Comparison of ENCODE assay signal across 8 cellular contexts in the genomic region with DNA sequence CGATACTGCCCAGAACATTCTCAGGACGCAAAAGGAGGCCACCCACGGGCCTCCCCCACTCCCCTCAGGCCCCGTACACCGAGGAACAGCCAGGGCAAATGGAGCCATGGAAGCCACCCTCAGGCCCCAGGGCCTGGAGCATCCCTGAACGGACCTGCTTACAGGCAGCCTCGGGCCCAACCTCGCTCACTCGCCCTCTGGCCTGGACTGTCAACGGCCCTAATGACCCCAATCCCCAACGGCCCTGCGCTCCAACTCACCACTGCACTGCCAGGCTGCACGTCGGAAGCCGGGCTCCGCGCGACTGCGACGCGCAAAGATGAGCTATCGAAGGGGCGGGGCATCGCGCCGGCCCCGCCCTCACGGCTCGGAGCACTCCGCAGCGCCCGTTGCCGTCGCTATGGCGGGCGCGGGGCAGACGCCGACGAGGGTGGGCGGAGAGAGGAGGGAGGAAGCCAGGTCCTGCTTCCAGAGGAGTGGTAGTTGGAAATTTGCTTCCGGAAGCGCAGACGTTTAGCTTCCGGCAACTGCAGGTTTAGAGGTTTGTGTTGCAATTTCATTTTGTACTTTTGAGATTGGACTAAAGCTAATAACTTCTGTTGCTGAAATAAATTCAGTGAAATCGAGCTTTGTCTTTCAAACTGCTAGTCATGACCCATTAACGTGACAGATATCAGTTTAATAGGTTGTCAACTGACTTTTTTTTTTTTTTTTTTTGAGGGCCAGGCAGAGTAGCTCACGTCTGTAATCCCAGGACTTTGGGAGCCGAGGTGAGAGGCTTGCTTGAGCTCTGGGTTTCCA. TPM values are rescaled to one million over a fixed set of nuclear protein-coding genes. Genes with fewer than 3 reads are reported as not detected.
A peak's percentile ranks its signal among the peaks of the same experiment; 100 is the strongest.
DNase-seq lines count a peak whose midpoint lies in the region; FAIRE-seq and TF ChIP-seq lines count a peak whose summit lies in the region.

Gene SKIC8, minus strand, starts transcription at position 308 of the 801 bp plus-strand sequence. CDS start 3,923 bp downstream, outside the sequence.

- H3K27me3 ChIP-seq in HAP-1 (ENCODE audit: low read depth): no peaks in the 10 kb centered on the region
- no peaks in the 10 kb centered on the region for H3K27me3 ChIP-seq in MG63
- H3K27me3 ChIP-seq in stomach: peaks cover 0 to 13% (median 7%) of the 10 kb centered on the region in 3 donors

- TF ChIP-seq POLR2A in stomach (IDR thresholded peaks at IDR 0.05): peak in 1 of 4 donors; percentile 78

- intact Hi-C loops in stomach (cut with DNase I; ENCODE audit: low total_unique reads): no loop called here

- H3K4me3 Mint-ChIP-seq in neural crest cell: peak within 1 kb of the TSS; percentile 97

- H3K4me1 ChIP-seq in HAP-1 (peaks cover 23% of the 10 kb centered on the region), stomach (peaks cover 7 to 28% (median 19%) of the 10 kb centered on the region in 4 donors)

- peak within 1 kb of the TSS; percentile 96 for H3K4me3 ChIP-seq in HAP-1
- peak within 1 kb of the TSS; percentile 92 for H3K4me3 ChIP-seq in MG63
- H3K4me3 ChIP-seq in fibroblast of villous mesenchyme (ENCODE audit: low read depth, low read length): peak within 1 kb of the TSS; percentile 100
- peak within 1 kb of the TSS; percentile 72 to 95 (median 86) for H3K4me3 ChIP-seq in stomach

- peaks cover 29% of the 10 kb centered on the region for H3K4me1 Mint-ChIP-seq in neural crest cell

- H3K27ac ChIP-seq in stomach: peak within 1 kb of the TSS; percentile 77 to 90 (median 82)

- H3K36me3 ChIP-seq in HAP-1 (replicated peaks): no peaks in the 10 kb centered on the region; the same call in 1 of the 2 replicates
- H3K36me3 ChIP-seq in MG63: no peaks in the 10 kb centered on the region; the same call in 1 of the 2 replicates
- peaks cover 4 to 14% (median 5%) of the 10 kb centered on the region in 4 donors for H3K36me3 ChIP-seq in stomach

- peak; percentile 93 for FAIRE-seq in G401.6 (lab: Jason Lieb, UNC)

- peak within 1 kb of the TSS; percentile 96 for H3K27ac Mint-ChIP-seq in neural crest cell (ENCODE audit: unreplicated experiment)

- WGBS in stomach, 5 donors: 1% methylated on average over 29 to 49 of the region's 49 CpGs

- peak; percentile 100 for DNase-seq in HAP-1 (ENCODE audit: low spot score in 2 of 2)
- peak; percentile 96 for DNase-seq in MG63
- DNase-seq in SIG-M5 (lab: John Stamatoyannopoulos, UW): peak; percentile 84
- peak; percentile 96 for DNase-seq in activated effector memory CD4-positive, alpha-beta T cell treated with anti-CD3 and anti-CD28 coated beads, Interleukin-2, amount 50 U/mL, for 16 hours
- peak; percentile 94 for DNase-seq in fibroblast of villous mesenchyme (ENCODE audit: low read depth)
- peak; percentile 87 for DNase-seq in neural crest cell (ENCODE audit: low read depth, low spot score)
- peak; percentile 92 for DNase-seq in stomach

- peaks cover 19% of the 10 kb centered on the region for H3K27me3 Mint-ChIP-seq in neural crest cell (ENCODE audit: low read depth)

- no peaks in the 10 kb centered on the region for H3K9me3 ChIP-seq in HAP-1
- H3K9me3 ChIP-seq in MG63: no peaks in the 10 kb centered on the region
- no peaks in the 10 kb centered on the region for H3K9me3 ChIP-seq in stomach

- no peaks in the 10 kb centered on the region for H3K36me3 Mint-ChIP-seq in neural crest cell (ENCODE audit: low read depth)

- no peak for TF ChIP-seq EP300 in stomach (IDR thresholded peaks at IDR 0.05)

- in situ Hi-C loops in HAP-1 (cut with MboI; ENCODE audit: low sequenced_read_pairs): loop anchor here (10.0 kb wide), 1 partner anchor 405 kb away; no protein-coding TSS in a partner anchor

- TF ChIP-seq CTCF in fibroblast of villous mesenchyme (IDR thresholded peaks at IDR 0.05; ENCODE audit: insufficient read depth, low read depth, low read length) (no peak), neural crest cell (conservative IDR thresholded peaks at IDR 0.05) (peak; percentile 21), stomach (IDR thresholded peaks at IDR 0.05) (no peak)

- no peaks in the 10 kb centered on the region for H3K9me3 Mint-ChIP-seq in neural crest cell

RNA-seq across cellular contexts. Expression of gene SKIC8, which starts in this region (rescaled TPM):
- total RNA-seq in MG63 (2014; rRNA removed; shearing (Covaris generic); ENCODE audit: low replicate concordance): 188 and 259 TPM in 2 replicates
- 59.6 and 72.1 TPM in 2 replicates for total RNA-seq in fibroblast of villous mesenchyme
- total RNA-seq in neural crest cell: 55.3 and 56.0 TPM in 2 replicates
- total RNA-seq in stomach: 100 to 1,000 TPM in 1 of 5 donors, 10 to 100 TPM in 4; 22.2 to 119 (median 58.4) TPM
- 10 to 100 TPM; 40.3 to 60.2 (median 49.3) TPM for polyA plus RNA-seq in stomach

Comparison
In these comparisons a context has a peak if more than half of its experiments do, and no peak if none do; other contexts are left out.
1. Peak in every context shown above with its lines: DNase-seq, H3K4me3 ChIP-seq and H3K27ac ChIP-seq.